Comparison of ENCODE assay signal across 3 cellular contexts in genomic region chr1:148756246-148756645, GRCh38. TPM values are rescaled to one million over a fixed set of nuclear protein-coding genes. Genes with fewer than 3 reads are reported as not detected.
"Had no signal": no experiment of that assay in that cellular context is flagged by ENCODE, and none has a peak within 500 bp of the region (broad histone marks: within the 10 kb centered on the region; RNA-seq: fewer than 3 reads in every experiment).

No MANE protein-coding gene starts in this region.

RNA-seq across cellular contexts. Expression of gene NUDT4B, which starts 7.7 kb away (rescaled TPM):
- total RNA-seq: left ventricle myocardium superior, lower lobe of right lung, mesothelial cell of epicardium had no signal
